Comparison of ENCODE assay signal across 36 cellular contexts in genomic region chr16:85184404-85184803, GRCh38.
"Had no signal": no experiment of that assay in that cellular context is flagged by ENCODE, and none has a peak within 500 bp of the region (broad histone marks: within the 10 kb centered on the region; RNA-seq: fewer than 3 reads in every experiment).

No MANE protein-coding gene starts in this region.

- H3K4me3 ChIP-seq: adrenal gland, body of pancreas, breast epithelium had no signal

- ATAC-seq: activated CD8-positive, alpha-beta T cell treated with anti-CD3 and anti-CD28 coated beads for 36 hours; activated naive CD4-positive, alpha-beta T cell treated with anti-CD3 and anti-CD28 coated beads, Interleukin-2, amount 50 U/mL, for 72 hours; activated T-cell treated with anti-CD3 and anti-CD28 coated beads, Interleukin-2, amount 50 U/mL, for 4 hours; activated T-cell treated with anti-CD3 and anti-CD28 coated beads, Interleukin-2, amount 50 U/mL, for 72 hours; activated T-helper 17 cell treated with anti-CD3 and anti-CD28 coated beads, Interleukin-2, amount 50 U/mL, for 72 hours; body of pancreas had no signal

- H3K4me3 Mint-ChIP-seq: activated B cell treated with CpG ODN at 0.5 μM for 24 hours; activated CD4-positive, alpha-beta memory T cell treated with anti-CD3 and anti-CD28 coated beads for 36 hours; activated CD4-positive, alpha-beta T cell treated with anti-CD3 and anti-CD28 coated beads, Interleukin-2, amount 10 ng/mL, durations not matched to agents 24 days and 14 days; activated CD8-positive, alpha-beta T cell treated with anti-CD3 and anti-CD28 coated beads for 36 hours; activated naive CD4-positive, alpha-beta T cell treated with anti-CD3 and anti-CD28 coated beads for 36 hours; activated naive CD8-positive, alpha-beta T cell treated with anti-CD3 and anti-CD28 coated beads for 36 hours; activated T-cell treated with anti-CD3 and anti-CD28 coated beads, Interleukin-2, amount 50 U/mL, for 4 hours; activated T-cell treated with anti-CD3 and anti-CD28 coated beads, Interleukin-2, amount 50 U/mL, for 72 hours; activated T-helper 1 cell treated with anti-CD3 and anti-CD28 coated beads, Interleukin-12 subunit alpha, Interleukin-12 subunit beta, Interleukin-2, Interleukin-4 antibody, amounts not matched to agents 30 ng/mL and 10 ng/mL and 1 ng/mL, durations not matched to agents 14 hours and 24 hours and 36 hours; activated T-helper 17 cell treated with anti-CD3 and anti-CD28 coated beads, Interleukin-2, amount 50 U/mL, for 72 hours; T-helper 1 cell treated with Interleukin-12 subunit alpha and Interleukin-12 subunit beta and Interleukin-4 antibody, amounts not matched to agents 30 μg/mL and 1 μg/mL, for 36 hours; T-helper 2 cell treated with Interferon-gamma antibody and Interleukin-4, amounts not matched to agents 5 μg/mL and 100 μg/mL, for 36 hours had no signal

- FAIRE-seq: astrocyte, TTC549 had no signal

- H3K36me3 ChIP-seq: breast epithelium had no signal

- DNase-seq: activated B cell treated with CpG ODN at 0.5 μM for 24 hours; activated CD4-positive, alpha-beta memory T cell treated with anti-CD3 and anti-CD28 coated beads for 36 hours; activated CD4-positive, alpha-beta T cell treated with anti-CD3 and anti-CD28 coated beads for 4 hours; activated CD4-positive, alpha-beta T cell treated with anti-CD3 and anti-CD28 coated beads, Interleukin-2, amount 10 ng/mL, durations not matched to agents 24 days and 14 days; activated CD4-positive, alpha-beta T cell treated with anti-CD3 and anti-CD28 coated beads, Interleukin-2, amount 50 U/mL, for 1 hour; activated CD4-positive, alpha-beta T cell treated with anti-CD3 and anti-CD28 coated beads, Interleukin-2, amount 50 U/mL, for 4 hours; activated CD4-positive, CD25-positive, alpha-beta regulatory T cell treated with anti-CD3 and anti-CD28 coated beads, Interleukin-2, amount 50 U/mL, for 72 hours; activated CD8-positive, alpha-beta memory T cell treated with anti-CD3 and anti-CD28 coated beads, Interleukin-2, amount 50 U/mL, for 4 hours; activated CD8-positive, alpha-beta T cell treated with anti-CD3 and anti-CD28 coated beads for 36 hours; activated effector memory CD4-positive, alpha-beta T cell treated with anti-CD3 and anti-CD28 coated beads, Interleukin-2, amount 50 U/mL, for 16 hours; activated gamma-delta T cell treated with Interleukin-2 at 50 U/mL for 16 hours; activated naive CD4-positive, alpha-beta T cell; activated naive CD4-positive, alpha-beta T cell treated with anti-CD3 and anti-CD28 coated beads for 36 hours; activated naive CD4-positive, alpha-beta T cell treated with anti-CD3 and anti-CD28 coated beads, Interleukin-2, amount 50 U/mL, for 16 hours; activated naive CD8-positive, alpha-beta T cell treated with anti-CD3 and anti-CD28 coated beads for 36 hours; activated T-cell treated with anti-CD3 and anti-CD28 coated beads for 4 hours; activated T-cell treated with anti-CD3 and anti-CD28 coated beads, Interleukin-2, amount 50 U/mL, for 1 hour; activated T-cell treated with anti-CD3 and anti-CD28 coated beads, Interleukin-2, amount 50 U/mL, for 4 hours; activated T-cell treated with anti-CD3 and anti-CD28 coated beads, Interleukin-2, amount 50 U/mL, for 72 hours; adrenal gland; amniotic stem cell; aorta; body of pancreas; brain microvascular endothelial cell; central memory CD4-positive, alpha-beta T cell; T-helper 2 cell; T-helper 9 cell had no signal

- H3K4me1 Mint-ChIP-seq: activated B cell treated with CpG ODN at 0.5 μM for 24 hours; activated CD4-positive, alpha-beta T cell treated with anti-CD3 and anti-CD28 coated beads, Interleukin-2, amount 10 ng/mL, durations not matched to agents 24 days and 14 days; activated naive CD8-positive, alpha-beta T cell treated with anti-CD3 and anti-CD28 coated beads for 36 hours; activated T-helper 17 cell treated with anti-CD3 and anti-CD28 coated beads, Interleukin-2, amount 50 U/mL, for 72 hours had no signal

- H3K27ac ChIP-seq: adrenal gland, body of pancreas, brain microvascular endothelial cell, breast epithelium, VCaP had no signal

- H3K4me1 ChIP-seq: breast epithelium had no signal

- H3K27me3 ChIP-seq: adrenal gland, body of pancreas, brain microvascular endothelial cell, breast epithelium had no signal

- H3K9me3 ChIP-seq: body of pancreas had no signal

- H3K27ac Mint-ChIP-seq: activated B cell treated with CpG ODN at 0.5 μM for 24 hours; activated CD4-positive, alpha-beta memory T cell treated with anti-CD3 and anti-CD28 coated beads for 36 hours; activated CD4-positive, alpha-beta T cell treated with anti-CD3 and anti-CD28 coated beads, Interleukin-2, amount 10 ng/mL, durations not matched to agents 24 days and 14 days; activated CD8-positive, alpha-beta T cell treated with anti-CD3 and anti-CD28 coated beads for 36 hours; activated naive CD4-positive, alpha-beta T cell treated with anti-CD3 and anti-CD28 coated beads for 36 hours; activated naive CD4-positive, alpha-beta T cell treated with anti-CD3 and anti-CD28 coated beads, Interleukin-2, amount 50 U/mL, for 72 hours; activated naive CD8-positive, alpha-beta T cell treated with anti-CD3 and anti-CD28 coated beads for 36 hours; activated T-cell treated with anti-CD3 and anti-CD28 coated beads, Interleukin-2, amount 50 U/mL, for 72 hours; activated T-helper 1 cell treated with anti-CD3 and anti-CD28 coated beads, Interleukin-12 subunit alpha, Interleukin-12 subunit beta, Interleukin-2, Interleukin-4 antibody, amounts not matched to agents 30 ng/mL and 10 ng/mL and 1 ng/mL, durations not matched to agents 14 hours and 24 hours and 36 hours; activated T-helper 17 cell treated with anti-CD3 and anti-CD28 coated beads, Interleukin-2, amount 50 U/mL, for 72 hours; T-helper 1 cell treated with Interleukin-12 subunit alpha and Interleukin-12 subunit beta and Interleukin-4 antibody, amounts not matched to agents 30 μg/mL and 1 μg/mL, for 36 hours; T-helper 2 cell treated with Interferon-gamma antibody and Interleukin-4, amounts not matched to agents 5 μg/mL and 100 μg/mL, for 36 hours had no signal

- H3K27me3 Mint-ChIP-seq: activated naive CD8-positive, alpha-beta T cell treated with anti-CD3 and anti-CD28 coated beads for 36 hours had no signal
